ENCODE assay signal across 10 cellular contexts in the genomic region with DNA sequence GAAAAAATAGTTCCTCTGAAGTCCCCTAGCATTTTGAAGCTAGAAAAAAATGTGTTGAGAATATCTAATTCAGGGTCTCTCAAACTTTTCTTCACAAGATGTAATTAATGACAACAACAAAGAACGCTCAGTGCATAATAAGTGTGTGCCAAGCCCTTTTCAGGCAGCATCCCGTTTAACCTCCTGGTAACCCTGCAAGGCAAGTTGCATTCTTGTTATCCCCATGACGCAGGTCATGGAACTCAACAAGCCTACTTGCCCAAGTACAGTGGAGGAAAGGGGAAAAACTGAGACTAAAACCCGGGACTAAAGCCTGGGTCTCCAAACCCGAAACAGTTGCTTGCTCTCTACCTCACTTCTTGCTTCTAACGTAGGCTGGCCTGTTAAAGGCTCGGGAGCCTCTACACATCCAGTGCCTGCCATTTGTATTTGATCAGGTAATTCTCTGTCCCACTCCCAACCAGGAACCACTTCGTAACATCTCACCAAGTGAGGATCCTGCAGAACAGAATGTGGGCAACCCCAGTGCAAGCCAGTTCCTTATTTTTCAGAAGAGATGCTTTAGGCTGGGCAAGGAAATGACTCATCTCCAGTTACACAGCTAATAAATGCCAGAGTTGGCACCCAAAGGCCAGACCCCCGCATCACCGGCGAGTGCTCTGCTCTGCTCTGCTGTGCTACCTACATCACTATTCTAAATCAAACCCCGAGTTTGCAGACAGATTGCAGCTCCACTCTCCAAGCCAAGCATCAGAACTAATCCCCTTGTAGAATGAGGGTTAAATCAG. TPM values are rescaled to one million over a fixed set of nuclear protein-coding genes. Genes with fewer than 3 reads are reported as not detected.
DNase-seq lines count a peak whose midpoint lies in the region; ATAC-seq, FAIRE-seq and TF ChIP-seq lines count a peak whose summit lies in the region.
"Had no signal": no experiment of that assay in that cellular context is flagged by ENCODE, and none has a peak within 500 bp of the region (broad histone marks: within the 10 kb centered on the region; RNA-seq: fewer than 3 reads in every experiment).

No MANE protein-coding gene starts in this region.

- no peak overlapping the region for H3K4me2 ChIP-seq in GM12878 (ENCODE audit: control insufficient read depth, insufficient read depth)

- ATAC-seq in GM12878 (peak; percentile 55), HG02870 (IDR thresholded peaks at IDR 0.05; ENCODE audit: unreplicated experiment) (no peak), GM19455 (IDR thresholded peaks at IDR 0.05; ENCODE audit: unreplicated experiment) (no peak)

- no peaks in the 10 kb centered on the region for H3K9me3 ChIP-seq in A673 (ENCODE audit: low read depth, low read length, poor library complexity, severe bottlenecking)
- no peaks in the 10 kb centered on the region for H3K9me3 ChIP-seq in GM12878 (replicated peaks; ENCODE audit: control insufficient read depth, insufficient read depth, low read length)
- no peaks in the 10 kb centered on the region for H3K9me3 ChIP-seq in mesodermal cell (ENCODE audit: control insufficient read depth, low read length)

- WGBS in GM12878 (ENCODE audit: insufficient coverage, insufficient replicate concordance, low lambda C conversion rate, missing lambda C conversion rate): 75% methylated on average over 12 of the region's 12 CpGs
- 96 to 98% methylated on average over 8 of the region's 12 CpGs for WGBS in mesodermal cell (ENCODE audit: insufficient coverage in 2 of 2), 2 experiments

- H2AFZ ChIP-seq in GM12878 (ENCODE audit: control insufficient read depth, low read depth, low read length): no peak overlapping the region

- RAD21 ChIA-PET in GM12878 (lab: Charles Lee; ENCODE audit: unreplicated experiment): no interaction called here

- SMC1A ChIA-PET in GM12878 (lab: Charles Lee; ENCODE audit: uncharacterized antibody, unreplicated experiment): interaction anchor here (0.9 to 1.6 kb wide), 4 partner anchors 23 to 35 kb away, joined by 3 to 8 read pairs (median 4); no protein-coding TSS in a partner anchor

- TF ChIP-seq CTCF in A673 (conservative IDR thresholded peaks at IDR 0.05; ENCODE audit: low read depth, low read length) (no peak), GM12878 (IDR thresholded peaks at IDR 0.05 in 2 of 3, conservative IDR thresholded peaks at IDR 0.05 in 1 of 3; ENCODE audit: control insufficient read depth in 2 of 3, extremely low read depth in 1 of 3, insufficient read depth in 1 of 3, low read depth in 3 of 3, low read length in 3 of 3) (no peak), coronary artery (IDR thresholded peaks at IDR 0.05) (no peak)

- FAIRE-seq in GM12878 (lab: Jason Lieb, UNC): no peak
- FAIRE-seq: GM18507 had no signal

- no TSS peak for BruUV-seq in A673 (replicated peaks; lab: Mats Ljungman, UMichigan)
- BruUV-seq in GM12878 (replicated peaks; lab: Mats Ljungman, UMichigan): no TSS peak

- H3K4me1 ChIP-seq in A673 (ENCODE audit: insufficient read depth, low read length, poor library complexity, severe bottlenecking) (no peaks in the 10 kb centered on the region), GM12878 (ENCODE audit: control insufficient read depth, insufficient read depth, low read length) (no peaks in the 10 kb centered on the region), mesodermal cell (ENCODE audit: control insufficient read depth, insufficient read depth, low read length, poor library complexity, severe bottlenecking) (peaks cover 27% of the 10 kb centered on the region)

- no peak for TF ChIP-seq POLR2A in GM12878 (IDR thresholded peaks at IDR 0.05; ENCODE audit: low read depth, low read length)

- H3K27ac ChIP-seq in A673 (ENCODE audit: low read depth, low read length, poor library complexity, severe bottlenecking) (no peak overlapping the region), GM12878 (ENCODE audit: control insufficient read depth, insufficient read depth) (no peak overlapping the region), mesodermal cell (ENCODE audit: low read depth, low read length, severe bottlenecking) (peak overlapping the region; percentile 78), coronary artery (peak overlapping the region in 1 of 2 donors; percentile 72)

- TF ChIP-seq RAD21 in GM12878 (IDR thresholded peaks at IDR 0.05; ENCODE audit: insufficient read depth, low read depth, low read length): no peak

- intact Hi-C loops in A673 (cut with micrococcal nuclease; ENCODE audit: unreplicated experiment) (no loop called here), GM12878 (cut with micrococcal nuclease; ENCODE audit: unreplicated experiment) (no loop called here)

- H3K4me3 ChIP-seq in A673 (ENCODE audit: low read depth, low read length, poor library complexity, severe bottlenecking) (no peak overlapping the region), GM12878 (no peak overlapping the region), mesodermal cell (ENCODE audit: extremely low read depth, insufficient read depth, low read length, poor library complexity, severe bottlenecking) (no peak overlapping the region), coronary artery (no peak overlapping the region)

- no peaks in the 10 kb centered on the region for H3K79me2 ChIP-seq in GM12878 (ENCODE audit: control insufficient read depth, insufficient read depth, low read length)

- CTCF ChIA-PET in A673 (lab: Charles Lee) (no interaction called here), GM12878 (lab: Yijun Ruan, JAX) (interaction anchor here (1.0 kb wide), 1 partner anchor 14 kb away, joined by 3 read pairs; no protein-coding TSS in a partner anchor)

- H3K27me3 ChIP-seq in A673 (replicated peaks; ENCODE audit: insufficient read depth, low read depth, low read length, poor library complexity) (peaks cover 7% of the 10 kb centered on the region), GM12878 (replicated peaks in 1 of 2; ENCODE audit: control insufficient read depth in 2 of 2, insufficient read depth in 2 of 2, low read length in 1 of 2) (no peaks in the 10 kb centered on the region)

- POLR2A ChIA-PET in A673 (lab: Charles Lee; ENCODE audit: low non-redundant PET) (no interaction called here), GM12878 (lab: Charles Lee) (no interaction called here)

- no peak overlapping the region for H3K9ac ChIP-seq in GM12878 (ENCODE audit: control insufficient read depth, insufficient read depth, low read length)

- DNase-seq in A673 (ENCODE audit: low spot score): peak; percentile 21
- peak; percentile 86 to 88 for DNase-seq in Kasumi-1 (lab: John Stamatoyannopoulos, UW)
- DNase-seq in GM12878 (ENCODE audit: low read depth, low spot score): no peak
- no peak for DNase-seq in coronary artery (ENCODE audit: low spot score)
- no peak for DNase-seq in HuH-7.5 (ENCODE audit: low spot score)
- DNase-seq: activated CD4-positive, alpha-beta T cell treated with anti-CD3 and anti-CD28 coated beads, Interleukin-2, amount 50 U/mL, for 48 hours had no signal

- H3K36me3 ChIP-seq in A673 (ENCODE audit: insufficient read depth, low read length, poor library complexity, severe bottlenecking) (no peaks in the 10 kb centered on the region), GM12878 (ENCODE audit: control insufficient read depth in 2 of 2, insufficient read depth in 2 of 2, low read length in 1 of 2) (no peaks in the 10 kb centered on the region), mesodermal cell (ENCODE audit: control insufficient read depth, insufficient read depth, low read length) (peaks cover 6% of the 10 kb centered on the region)

- in situ Hi-C loops in GM12878 (cut with MboI): no loop called here

- TF ChIP-seq EP300 in GM12878 (IDR thresholded peaks at IDR 0.05; ENCODE audit: borderline replicate concordance in 1 of 2, control insufficient read depth in 1 of 2, low read depth in 2 of 2, low read length in 2 of 2): no peak

- H4K20me1 ChIP-seq in GM12878 (ENCODE audit: control insufficient read depth, insufficient read depth): no peaks in the 10 kb centered on the region

TF ChIP-seq in GM12878, 131 proteins besides CTCF, POLR2A, EP300 and RAD21 (continues in another document):
- TF ChIP-seq SUZ12 (IDR thresholded peaks at IDR 0.05; ENCODE audit: unreplicated experiment) (no peak), STAT3 (IDR thresholded peaks at IDR 0.05; ENCODE audit: low read depth, low read length) (no peak), RCOR1 (conservative IDR thresholded peaks at IDR 0.05; ENCODE audit: low read depth, low read length) (no peak), SPI1 (IDR thresholded peaks at IDR 0.05; ENCODE audit: borderline replicate concordance, insufficient read depth, low read depth, low read length) (peak; percentile 31; the same call in 1 of the 2 replicates), CBFB (IDR thresholded peaks at IDR 0.05; ENCODE audit: low read depth) (no peak)

RNA-seq across cellular contexts. Expression of a gene that starts 28.3 kb away (rescaled TPM):
- total RNA-seq in A673 (2021) (4.3 and 4.5 TPM in 2 replicates), GM12878 (2014; rRNA removed) (2.5 and 3.2 TPM in 2 replicates), GM12878 (2014; rRNA removed; fragmentation: Illumina TruSeq; extraction: Trizol) (0.83 and 0.89 TPM in 2 replicates), GM12878 (2021) (1.7 and 1.9 TPM in 2 replicates)
- total RNA-seq in GM12878 (2013; cell fraction: nucleolus; rRNA removed): 14.3 and 18.7 TPM in 2 replicates
- 0.68 TPM for polyA plus RNA-seq in GM12878 (2011; ENCODE audit: low read depth)
- polyA plus RNA-seq in GM12878 (2011; rRNA removed) (4.2 and 6.4 TPM in 2 replicates), GM12878 (2014; fragmentation: Illumina TruSeq; extraction: Trizol) (1.3 and 1.7 TPM in 2 replicates), GM12878 (2014; fragmentation: Nextera tagmentation; extraction: Ambion mirVana) (under 1 TPM; 0.27 to 0.35 TPM), GM12878 (2014; rRNA removed) (1.7 and 3.3 TPM in 2 replicates), GM12878 (2016; fragmentation: Nextera tagmentation; extraction: Ambion mirVana) (1 to 10 TPM in 1 of 2 experiments, under 1 TPM in 1; 0.81 to 1.7 TPM)
- 6.5 and 7.6 TPM in 2 replicates for polyA plus RNA-seq in GM12878 (2011; cell fraction: cytosol; rRNA removed)
- polyA plus RNA-seq in GM12878 (2011; cell fraction: nucleus; rRNA removed): 6.5 and 7.1 TPM in 2 replicates
- polyA plus RNA-seq in GM12878 (2012): 2.4 and 3.3 TPM in 2 replicates
- polyA minus RNA-seq in GM12878 (2011; rRNA and poly(A)+ RNA removed): 1.6 and 2.0 TPM in 2 replicates
- polyA minus RNA-seq in GM12878 (2011; cell fraction: cytosol; rRNA and poly(A)+ RNA removed): 1.4 and 1.7 TPM in 2 replicates
- polyA minus RNA-seq in GM12878 (2011; cell fraction: nucleus; rRNA and poly(A)+ RNA removed): 2.2 and 3.2 TPM in 2 replicates
- 50.9 TPM for polyA plus RNA-seq in mesodermal cell (2013, experiment 1 of 2)
- polyA plus RNA-seq in mesodermal cell (2013, experiment 2 of 2): 48.9 TPM

Comparison
In these comparisons a context has a peak if more than half of its experiments do, and no peak if none do; other contexts are left out.
1. DNase-seq: peak in A673 (single experiment) and Kasumi-1 (2 of 2); none in GM12878 (single experiment), coronary artery (single experiment) and HuH-7.5 (single experiment).